ENCODE assay signal across 21 cellular contexts in genomic region chr12:3141339-3142321, GRCh38.
DNase-seq lines count a peak whose midpoint lies in the region; ATAC-seq and TF ChIP-seq lines count a peak whose summit lies in the region.
"Had no signal": no experiment of that assay in that cellular context is flagged by ENCODE, and none has a peak within 500 bp of the region (broad histone marks: within the 10 kb centered on the region; RNA-seq: fewer than 3 reads in every experiment).

No MANE protein-coding gene starts in this region.

- H3K9ac ChIP-seq in H9 (ENCODE audit: extremely low read depth, insufficient read length, low read length), result no peak overlapping the region

- H3K23me2 ChIP-seq in H9 (ENCODE audit: insufficient read length, low read depth, low read length, poor library complexity, severe bottlenecking), result no peaks in the 10 kb centered on the region

- no peak overlapping the region for H2BK15ac ChIP-seq in H9 (ENCODE audit: low read depth, low read length)

- no peak overlapping the region for H2AFZ ChIP-seq in H9 (ENCODE audit: low read length)

- H3K4me3 Mint-ChIP-seq in H9, result no peak overlapping the region
- H3K4me3 Mint-ChIP-seq: activated CD4-positive, alpha-beta T cell treated with anti-CD3 and anti-CD28 coated beads for 36 hours; activated naive CD4-positive, alpha-beta T cell treated with anti-CD3 and anti-CD28 coated beads, Interleukin-2, amount 50 U/mL, for 24 hours; CD8-positive, alpha-beta T cell; naive thymus-derived CD8-positive, alpha-beta T cell; stimulated activated naive CD8-positive, alpha-beta T cell treated with anti-CD3 and anti-CD28 coated beads, Interleukin-15, Interleukin-2, amounts not matched to agents 100 ng/mL and 50 ng/mL, for 24 hours had no signal

- H3K36me3 Mint-ChIP-seq in H9 (ENCODE audit: insufficient read depth in 1 of 3, low read depth in 3 of 3), result peaks cover 0 to 4% (median 2%) of the 10 kb centered on the region in 3 experiments; a peak in 3 of 7 replicates
- H3K36me3 Mint-ChIP-seq: CD8-positive, alpha-beta T cell; naive thymus-derived CD8-positive, alpha-beta T cell had no signal

- intact Hi-C loops in left ventricle myocardium superior (cut with micrococcal nuclease) (loop anchor here (10.0 kb wide), 1 partner anchor 63 kb away; no protein-coding TSS in a partner anchor), posterior vena cava (cut with DNase I) (no loop called here)

- no peak overlapping the region for H3K56ac ChIP-seq in H9 (ENCODE audit: insufficient read length, low read depth, low read length)

- H3K27me3 ChIP-seq in H9 (ENCODE audit: insufficient read depth, low read length) (no peaks in the 10 kb centered on the region), SJCRH30 (no peaks in the 10 kb centered on the region)
- H3K27me3 ChIP-seq: tibial artery had no signal

- H2BK20ac ChIP-seq in H9 (ENCODE audit: low read depth, low read length, poor library complexity, severe bottlenecking), result no peak overlapping the region

- TF ChIP-seq CTCF in H9 (conservative IDR thresholded peaks at IDR 0.05), result peak; percentile 41; the same call in 2 of the 3 replicates

- no peaks in the 10 kb centered on the region for H3K36me3 ChIP-seq in SJCRH30
- H3K36me3 ChIP-seq: prostate gland, tibial artery had no signal

- H4K5ac ChIP-seq in H9 (ENCODE audit: insufficient read length, low read depth, low read length), result no peak overlapping the region

- no peak overlapping the region for H3K4me3 ChIP-seq in SJCRH30
- H3K4me3 ChIP-seq: prostate gland, tibial artery had no signal

- no peak overlapping the region for H3K4ac ChIP-seq in H9 (ENCODE audit: low read depth, low read length)

- H3K27me3 Mint-ChIP-seq in H9 (ENCODE audit: low read depth), result no peaks in the 10 kb centered on the region; the same call in none of the 2 replicates

- peaks cover 2% of the 10 kb centered on the region for H4K20me1 ChIP-seq in H9 (ENCODE audit: control insufficient read depth, insufficient read depth, insufficient read length)

- H2BK120ac ChIP-seq in H9 (ENCODE audit: low read depth, low read length, poor library complexity, severe bottlenecking), result no peak overlapping the region

- H3K27ac Mint-ChIP-seq in H9, result peak overlapping the region in 1 of 3 experiments; percentile 61; a peak in 3 of 7 replicates
- H3K27ac Mint-ChIP-seq: activated CD4-positive, alpha-beta T cell treated with anti-CD3 and anti-CD28 coated beads for 36 hours; activated naive CD4-positive, alpha-beta T cell treated with anti-CD3 and anti-CD28 coated beads, Interleukin-2, amount 50 U/mL, for 24 hours; CD8-positive, alpha-beta T cell; naive thymus-derived CD8-positive, alpha-beta T cell; stimulated activated naive CD8-positive, alpha-beta T cell treated with anti-CD3 and anti-CD28 coated beads, Interleukin-15, Interleukin-2, amounts not matched to agents 100 ng/mL and 50 ng/mL, for 24 hours had no signal

- H3K9me3 ChIP-seq in H9 (ENCODE audit: control insufficient read depth, low read depth, low read length) (no peaks in the 10 kb centered on the region), SJCRH30 (replicated peaks) (no peaks in the 10 kb centered on the region)
- H3K9me3 ChIP-seq: prostate gland, tibial artery had no signal

- H3K4me1 ChIP-seq in H9 (ENCODE audit: insufficient read depth, low read length) (no peaks in the 10 kb centered on the region), SJCRH30 (peaks cover 72% of the 10 kb centered on the region)
- H3K4me1 ChIP-seq: prostate gland had no signal

- peaks cover 26 to 40% of the 10 kb centered on the region in 2 experiments for H3K4me1 Mint-ChIP-seq in H9
- H3K4me1 Mint-ChIP-seq: activated CD4-positive, alpha-beta T cell treated with anti-CD3 and anti-CD28 coated beads for 36 hours; activated naive CD4-positive, alpha-beta T cell treated with anti-CD3 and anti-CD28 coated beads, Interleukin-2, amount 50 U/mL, for 24 hours had no signal

- H4K8ac ChIP-seq in H9 (replicated peaks; ENCODE audit: insufficient read length, low read depth, low read length), result no peak overlapping the region

- no peak overlapping the region for H3T11ph ChIP-seq in H9 (ENCODE audit: low read length)

- H2AK5ac ChIP-seq in H9 (ENCODE audit: insufficient read length, low read length), result no peak overlapping the region

- DNase-seq in H9 (peak; percentile 62), SJCRH30 (no peak), left ventricle myocardium superior (peak; percentile 63), posterior vena cava (ENCODE audit: low spot score) (peak; percentile 68), caudate nucleus (lab: John Stamatoyannopoulos, UW) (no peak), pons (ENCODE audit: low spot score) (no peak), HuH-7.5 (ENCODE audit: low spot score) (no peak)
- DNase-seq: activated CD4-positive, alpha-beta T cell treated with anti-CD3 and anti-CD28 coated beads for 36 hours; CD8-positive, alpha-beta T cell; DMS79 treated with DMSO at 0.1 percent for 48 hours; kidney glomerular epithelial cell; NCI-H1092 treated with DMSO at 0.1 percent for 48 hours; NCI-H2029 treated with DMSO at 0.1 percent for 48 hours; RPMI8226; stimulated activated CD4-positive, alpha-beta T cell treated with anti-CD3 and anti-CD28 coated beads, Interleukin-4, amount 100 ng/mL, for 24 hours; SW 1271; tibial artery had no signal

- peaks cover 3 to 5% of the 10 kb centered on the region in 2 experiments for H3K9me3 Mint-ChIP-seq in H9
- H3K9me3 Mint-ChIP-seq: activated naive CD4-positive, alpha-beta T cell treated with anti-CD3 and anti-CD28 coated beads, Interleukin-2, amount 50 U/mL, for 24 hours; CD8-positive, alpha-beta T cell; naive thymus-derived CD8-positive, alpha-beta T cell; stimulated activated naive CD8-positive, alpha-beta T cell treated with anti-CD3 and anti-CD28 coated beads, Interleukin-15, Interleukin-2, amounts not matched to agents 100 ng/mL and 50 ng/mL, for 24 hours had no signal

- H3K27ac ChIP-seq in H9 (ENCODE audit: insufficient read length, low read depth, low read length) (no peak overlapping the region), SJCRH30 (peak overlapping the region; percentile 82), caudate nucleus (ENCODE audit: low read depth, low read length) (no peak overlapping the region)
- H3K27ac ChIP-seq: prostate gland, tibial artery had no signal

- no peak overlapping the region for H3K4me2 ChIP-seq in H9 (ENCODE audit: insufficient read depth, insufficient read length, low read length)

- peak; percentile 41 for ATAC-seq in left ventricle myocardium superior
- ATAC-seq: activated CD4-positive, alpha-beta T cell treated with anti-CD3 and anti-CD28 coated beads for 36 hours; CD8-positive, alpha-beta T cell; naive thymus-derived CD8-positive, alpha-beta T cell had no signal

- H2BK12ac ChIP-seq in H9 (ENCODE audit: insufficient read length, low read depth, low read length), result no peak overlapping the region

- no peaks in the 10 kb centered on the region for H3K79me1 ChIP-seq in H9 (ENCODE audit: insufficient read depth, low read depth, low read length, poor library complexity, severe bottlenecking)

- H3K18ac ChIP-seq in H9 (ENCODE audit: insufficient read length, low read depth, low read length), result no peak overlapping the region

- no peaks in the 10 kb centered on the region for H3K79me2 ChIP-seq in H9 (ENCODE audit: insufficient read depth, low read length)

- no peak overlapping the region for H3K23ac ChIP-seq in H9 (ENCODE audit: insufficient read length, low read depth, low read length)

- H2BK5ac ChIP-seq in H9 (ENCODE audit: insufficient read length, low read length), result no peak overlapping the region

- WGBS in H9 (ENCODE audit: extremely low coverage, insufficient read length, low lambda C conversion rate), result no CpG with 5 or more reads among the region's 25 CpGs

- H3K14ac ChIP-seq in H9 (ENCODE audit: insufficient read depth, low read length), result no peak overlapping the region; the same call in 1 of the 2 replicates

- H4K91ac ChIP-seq in H9 (ENCODE audit: insufficient read length, low read depth, low read length), result no peak overlapping the region

Comparison
In these comparisons a context has a peak if more than half of its experiments do, and no peak if none do; other contexts are left out.
1. DNase-seq: peak in H9 (single experiment), left ventricle myocardium superior (single experiment) and posterior vena cava (single experiment); none in SJCRH30 (0 of 2), caudate nucleus (0 of 61), pons (single experiment) and HuH-7.5 (single experiment).